Comparison of ENCODE assay signal across 1 cellular context in genomic region chr7:44847509-44847919, GRCh38.
TF ChIP-seq lines count a peak whose summit lies in the region.

No MANE protein-coding gene starts in this region.

TF ChIP-seq in K562, 482 proteins besides CTCF, POLR2A, EP300 and RAD21 (continued from another document and continues in another):
- TF ChIP-seq ZBTB49 (CRISPR knock-in tag; IDR thresholded peaks at IDR 0.05; ENCODE audit: borderline replicate concordance) (no peak), XRCC3 (IDR thresholded peaks at IDR 0.05) (no peak), PTTG1 (tag; IDR thresholded peaks at IDR 0.05; ENCODE audit: low read depth) (no peak), SMARCA4 (IDR thresholded peaks at IDR 0.05) (peak; percentile 90), MTA3 (IDR thresholded peaks at IDR 0.05; ENCODE audit: borderline replicate concordance) (no peak; the same call in 1 of the 2 replicates), ZNF280A (IDR thresholded peaks at IDR 0.05; ENCODE audit: low read depth, partially characterized antibody) (no peak), TAF9B (IDR thresholded peaks at IDR 0.05; ENCODE audit: partially characterized antibody) (peak; percentile 44), ZNF586 (CRISPR knock-in tag; conservative IDR thresholded peaks at IDR 0.05) (no peak), CCAR2 (IDR thresholded peaks at IDR 0.05; ENCODE audit: low read depth, low read length) (no peak), ZBTB8A (IDR thresholded peaks at IDR 0.05; ENCODE audit: partially characterized antibody) (no peak), ZBTB17 (CRISPR knock-in tag; IDR thresholded peaks at IDR 0.05) (peak; percentile 72), THRB (CRISPR knock-in tag; conservative IDR thresholded peaks at IDR 0.05) (no peak; the same call in 1 of the 2 replicates), ATF4 (CRISPR knock-in tag; IDR thresholded peaks at IDR 0.05) (no peak), BRD9 (IDR thresholded peaks at IDR 0.05; ENCODE audit: low read depth, partially characterized antibody) (no peak), RAD51 (IDR thresholded peaks at IDR 0.05; ENCODE audit: borderline replicate concordance, low read depth) (no peak; the same call in 1 of the 2 replicates), ETS1 (conservative IDR thresholded peaks at IDR 0.05; ENCODE audit: control insufficient read depth, low read depth, low read length) (peak; percentile 80), SP2 (IDR thresholded peaks at IDR 0.05; ENCODE audit: extremely low read depth, low read depth, low read length, poor library complexity, severe bottlenecking) (no peak), ZNF121 (CRISPR knock-in tag; conservative IDR thresholded peaks at IDR 0.05) (no peak), HSF4 (CRISPR knock-in tag; IDR thresholded peaks at IDR 0.05; ENCODE audit: borderline replicate concordance) (no peak), ZNF24 (IDR thresholded peaks at IDR 0.05) (no peak), PHF21A (IDR thresholded peaks at IDR 0.05; ENCODE audit: borderline replicate concordance, low read depth) (no peak), JUNB (CRISPR knock-in tag; conservative IDR thresholded peaks at IDR 0.05) (no peak), CGGBP1 (CRISPR knock-in tag; IDR thresholded peaks at IDR 0.05) (no peak), HNRNPUL1 (IDR thresholded peaks at IDR 0.05; ENCODE audit: low read length) (no peak), E2F1 (CRISPR knock-in tag; IDR thresholded peaks at IDR 0.05) (0 out of 2 replicates have a peak, but pooled peaks have one; percentile 12), MEIS2 (IDR thresholded peaks at IDR 0.05; ENCODE audit: partially characterized antibody) (peak; percentile 85), E4F1 (CRISPR knock-in tag; IDR thresholded peaks at IDR 0.05; ENCODE audit: borderline replicate concordance) (no peak), PHF20 (IDR thresholded peaks at IDR 0.05; ENCODE audit: partially characterized antibody) (peak; percentile 53), KDM5B (IDR thresholded peaks at IDR 0.05; ENCODE audit: insufficient replicate concordance, low read depth, low read length) (peak; percentile 15), MEF2A (IDR thresholded peaks at IDR 0.05; ENCODE audit: control insufficient read depth, low read depth, low read length) (0 out of 2 replicates have a peak, but pooled peaks have one; percentile 6), NCOA1 (IDR thresholded peaks at IDR 0.05; ENCODE audit: low read depth) (peak; percentile 88), USF1 (CRISPR knock-in tag; IDR thresholded peaks at IDR 0.05) (no peak), CHAMP1 (IDR thresholded peaks at IDR 0.05) (0 out of 2 replicates have a peak, but pooled peaks have one; percentile 26), RB1 (IDR thresholded peaks at IDR 0.05; ENCODE audit: low read depth) (peak; percentile 86; the same call in 1 of the 2 replicates), IRF1 (CRISPR knock-in tag; IDR thresholded peaks at IDR 0.05; ENCODE audit: borderline replicate concordance) (no peak), PTRF (tag; IDR thresholded peaks at IDR 0.05) (no peak), SREBF1 (IDR thresholded peaks at IDR 0.05; ENCODE audit: borderline replicate concordance, low read depth, low read length) (no peak), POU5F1 (IDR thresholded peaks at IDR 0.05; ENCODE audit: borderline replicate concordance, low read depth, low read length, partially characterized antibody) (no peak), ZNF41 (CRISPR knock-in tag; conservative IDR thresholded peaks at IDR 0.05) (no peak), FOXJ2 (tag; IDR thresholded peaks at IDR 0.05) (peak; percentile 23; the same call in 1 of the 2 replicates), LCOR (CRISPR knock-in tag; IDR thresholded peaks at IDR 0.05) (peak; percentile 85), MBD1 (CRISPR knock-in tag; IDR thresholded peaks at IDR 0.05) (no peak), MAFG (tag; conservative IDR thresholded peaks at IDR 0.05) (no peak), PREB (CRISPR knock-in tag; IDR thresholded peaks at IDR 0.05) (no peak), SMARCC2 (IDR thresholded peaks at IDR 0.05; ENCODE audit: low read depth) (peak; percentile 87), ZC3H8 (IDR thresholded peaks at IDR 0.05) (no peak), ZNF212 (CRISPR knock-in tag; IDR thresholded peaks at IDR 0.05) (no peak)
